In genomic region chr2:35973132-35973736, GRCh38 we compare ENCODE assay signal across 8 cellular contexts.
A peak's percentile ranks its signal among the peaks of the same experiment; 100 is the strongest.
DNase-seq lines count a peak whose midpoint lies in the region; ATAC-seq and TF ChIP-seq lines count a peak whose summit lies in the region.

No MANE protein-coding gene starts in this region.

- ATAC-seq in GM18508 (IDR thresholded peaks at IDR 0.05; ENCODE audit: insufficient read depth, unreplicated experiment) (peak; percentile 59), HG02870 (IDR thresholded peaks at IDR 0.05; ENCODE audit: unreplicated experiment) (peak; percentile 68)

- DNase-seq in AG20443 (ENCODE audit: low spot score): peak; percentile 43
- peak; percentile 0 to 1 for DNase-seq in foreskin fibroblast
- no peak for DNase-seq in smooth muscle cell (lab: John Stamatoyannopoulos, UW; ENCODE audit: unreplicated experiment)
- no peak for DNase-seq in NCI-H2029 (lab: John Stamatoyannopoulos, UW)
- no peak for DNase-seq in T-helper 9 cell

- H3F3A ChIP-seq in smooth muscle cell (ENCODE audit: low read depth): no peaks in the 10 kb centered on the region

- WGBS in smooth muscle cell (ENCODE audit: low lambda C conversion rate): 22% methylated on average over 1 of the region's 1 CpG

- H3K4me2 ChIP-seq in OCI-LY3 (ENCODE audit: low read length): no peak overlapping the region
- H3K4me2 ChIP-seq in smooth muscle cell: no peak overlapping the region

- TF ChIP-seq CTCF in OCI-LY3 (IDR thresholded peaks at IDR 0.05; ENCODE audit: low read depth, low read length) (peak; percentile 63), foreskin fibroblast (IDR thresholded peaks at IDR 0.05; ENCODE audit: low read depth, low read length) (peak; percentile 61), smooth muscle cell (IDR thresholded peaks at IDR 0.05; ENCODE audit: borderline replicate concordance, insufficient read depth, poor library complexity, severe bottlenecking) (peak; percentile 42)

- H3K9me3 ChIP-seq in OCI-LY3 (ENCODE audit: insufficient read depth, low read length) (no peaks in the 10 kb centered on the region), smooth muscle cell (replicated peaks; ENCODE audit: low read depth) (no peaks in the 10 kb centered on the region)

- H4K20me1 ChIP-seq in OCI-LY3 (ENCODE audit: insufficient read depth, low read length): no peaks in the 10 kb centered on the region
- H4K20me1 ChIP-seq in smooth muscle cell (ENCODE audit: low read depth): no peaks in the 10 kb centered on the region

- H3K27me3 ChIP-seq in OCI-LY3 (ENCODE audit: low read depth, low read length) (no peaks in the 10 kb centered on the region), smooth muscle cell (ENCODE audit: low read depth) (no peaks in the 10 kb centered on the region)

- H3K4me3 ChIP-seq in OCI-LY3 (ENCODE audit: low read length) (no peak overlapping the region), foreskin fibroblast (ENCODE audit: low read depth in 1 of 2, low read length in 2 of 2) (no peak overlapping the region), smooth muscle cell (no peak overlapping the region)

- H2AFZ ChIP-seq in OCI-LY3 (ENCODE audit: low read depth, low read length) (no peak overlapping the region), smooth muscle cell (ENCODE audit: low read depth) (no peak overlapping the region)

- H3K4me1 ChIP-seq in OCI-LY3 (ENCODE audit: low read length): no peaks in the 10 kb centered on the region
- no peaks in the 10 kb centered on the region for H3K4me1 ChIP-seq in smooth muscle cell (ENCODE audit: low read depth)

- H3K36me3 ChIP-seq in OCI-LY3 (replicated peaks; ENCODE audit: low read depth, low read length) (no peaks in the 10 kb centered on the region), smooth muscle cell (ENCODE audit: low read depth) (no peaks in the 10 kb centered on the region)

- H3K9ac ChIP-seq in OCI-LY3 (ENCODE audit: low read length) (no peak overlapping the region), smooth muscle cell (ENCODE audit: low read depth) (no peak overlapping the region)

- H3K79me2 ChIP-seq in OCI-LY3 (ENCODE audit: low read length): no peaks in the 10 kb centered on the region
- H3K79me2 ChIP-seq in smooth muscle cell (ENCODE audit: low read depth): no peaks in the 10 kb centered on the region

- H3K27ac ChIP-seq in OCI-LY3 (ENCODE audit: low read length) (no peak overlapping the region), smooth muscle cell (ENCODE audit: low read depth) (no peak overlapping the region)

Comparison
In these comparisons a context has a peak if more than half of its experiments do, and no peak if none do; other contexts are left out.
1. DNase-seq: peak in AG20443 (single experiment) and foreskin fibroblast (2 of 2); none in smooth muscle cell (single experiment), NCI-H2029 (single experiment) and T-helper 9 cell (single experiment).
2. Peak in every context shown above with its lines, with median percentiles within 50 percentile points of each other: CTCF ChIP-seq.